20 cellular contexts compared by ENCODE assay signal in the genomic region with DNA sequence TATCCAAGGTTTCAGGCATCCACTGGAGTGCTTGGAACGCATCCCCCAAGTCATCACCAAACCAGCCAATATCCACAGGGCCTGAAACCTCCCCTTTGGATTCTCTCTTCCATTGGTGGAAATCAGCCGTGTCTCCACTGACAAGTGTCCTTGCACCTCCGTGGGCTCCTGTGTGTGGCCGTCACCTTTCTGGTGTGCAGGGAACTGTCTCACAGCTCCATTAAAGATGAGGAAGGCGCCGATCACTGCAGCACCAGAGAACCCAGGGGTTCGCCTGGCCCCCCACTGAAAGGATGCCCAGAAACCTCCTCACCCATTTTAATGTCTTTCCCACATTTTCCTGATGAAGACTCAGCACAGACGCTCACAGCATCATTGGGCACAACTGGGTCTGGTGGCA. TPM values are rescaled to one million over a fixed set of nuclear protein-coding genes. Genes with fewer than 3 reads are reported as not detected.
A peak's percentile ranks its signal among the peaks of the same experiment; 100 is the strongest.
DNase-seq lines count a peak whose midpoint lies in the region; ATAC-seq lines count a peak whose summit lies in the region.
"Had no signal": no experiment of that assay in that cellular context is flagged by ENCODE, and none has a peak within 500 bp of the region (broad histone marks: within the 10 kb centered on the region; RNA-seq: fewer than 3 reads in every experiment).

No MANE protein-coding gene starts in this region.

- H3K36me3 Mint-ChIP-seq in activated T-cell treated with anti-CD3 and anti-CD28 coated beads, Interleukin-2, amount 50 U/mL, for 4 hours (ENCODE audit: insufficient read depth) = no peaks in the 10 kb centered on the region
- H3K36me3 Mint-ChIP-seq: CD4-positive, alpha-beta memory T cell had no signal

- peak; percentile 1 for DNase-seq in activated T-cell treated with anti-CD3 and anti-CD28 coated beads, Interleukin-2, amount 50 U/mL, for 4 hours
- no peak for DNase-seq in activated T-cell treated with anti-CD3 and anti-CD28 coated beads, Interleukin-2, amount 50 U/mL, for 1 hour
- DNase-seq in activated CD8-positive, alpha-beta memory T cell treated with anti-CD3 and anti-CD28 coated beads, Interleukin-2, amount 50 U/mL, for 48 hours = peak; percentile 33
- DNase-seq in mesenteric fat pad (ENCODE audit: low spot score) = peak; percentile 55
- DNase-seq in stimulated activated naive CD8-positive, alpha-beta T cell treated with anti-CD3 and anti-CD28 coated beads, Interleukin-15, Interleukin-2, amounts not matched to agents 100 U/mL and 50 U/mL, for 24 hours = peak; percentile 1
- no peak for DNase-seq in EL
- DNase-seq in T1000 (lab: John Stamatoyannopoulos, UW) = no peak
- DNase-seq: Calu3; CD4-positive, alpha-beta memory T cell; DMS53; GOT3; Kasumi-1; MG63; NCI-H1048; NCI-H1436; NCI-H1930; NCI-H226; NCI-H524; PC-3 had no signal

- H3K4me1 Mint-ChIP-seq in activated T-cell treated with anti-CD3 and anti-CD28 coated beads, Interleukin-2, amount 50 U/mL, for 4 hours (ENCODE audit: low read depth) = no peaks in the 10 kb centered on the region

- H3K27me3 Mint-ChIP-seq in activated T-cell treated with anti-CD3 and anti-CD28 coated beads, Interleukin-2, amount 50 U/mL, for 4 hours (ENCODE audit: low read depth) = no peaks in the 10 kb centered on the region
- H3K27me3 Mint-ChIP-seq: CD4-positive, alpha-beta memory T cell had no signal

- no peaks in the 10 kb centered on the region for H3K9me3 Mint-ChIP-seq in activated T-cell treated with anti-CD3 and anti-CD28 coated beads, Interleukin-2, amount 50 U/mL, for 4 hours
- H3K9me3 Mint-ChIP-seq: CD4-positive, alpha-beta memory T cell had no signal

- no peak overlapping the region for H3K4me3 Mint-ChIP-seq in activated T-cell treated with anti-CD3 and anti-CD28 coated beads, Interleukin-2, amount 50 U/mL, for 4 hours

- ATAC-seq in activated T-cell treated with anti-CD3 and anti-CD28 coated beads, Interleukin-2, amount 50 U/mL, for 4 hours = no peak
- no peak for ATAC-seq in stimulated activated naive CD8-positive, alpha-beta T cell treated with anti-CD3 and anti-CD28 coated beads, Interleukin-15, Interleukin-2, amounts not matched to agents 100 U/mL and 50 U/mL, for 24 hours
- ATAC-seq: HCT116, PC-3 had no signal

RNA-seq across cellular contexts. Expression of gene METRNL, which starts 17.8 kb away (rescaled TPM):
- total RNA-seq in activated T-cell treated with anti-CD3 and anti-CD28 coated beads, Interleukin-2, amount 50 U/mL, for 4 hours = 10 to 100 TPM; 12.1 to 26.2 (median 23.1) TPM
- total RNA-seq in mesenteric fat pad = 151 TPM

Comparison
In these comparisons a context has a peak if more than half of its experiments do, and no peak if none do; other contexts are left out.
1. DNase-seq: peak in activated T-cell treated with anti-CD3 and anti-CD28 coated beads, Interleukin-2, amount 50 U/mL, for 4 hours (single experiment), activated CD8-positive, alpha-beta memory T cell treated with anti-CD3 and anti-CD28 coated beads, Interleukin-2, amount 50 U/mL, for 48 hours (single experiment), mesenteric fat pad (single experiment) and stimulated activated naive CD8-positive, alpha-beta T cell treated with anti-CD3 and anti-CD28 coated beads, Interleukin-15, Interleukin-2, amounts not matched to agents 100 U/mL and 50 U/mL, for 24 hours (single experiment); none in activated T-cell treated with anti-CD3 and anti-CD28 coated beads, Interleukin-2, amount 50 U/mL, for 1 hour (single experiment), EL (single experiment) and T1000 (single experiment).